Comparison of ENCODE assay signal across 1 cellular context in the genomic region with DNA sequence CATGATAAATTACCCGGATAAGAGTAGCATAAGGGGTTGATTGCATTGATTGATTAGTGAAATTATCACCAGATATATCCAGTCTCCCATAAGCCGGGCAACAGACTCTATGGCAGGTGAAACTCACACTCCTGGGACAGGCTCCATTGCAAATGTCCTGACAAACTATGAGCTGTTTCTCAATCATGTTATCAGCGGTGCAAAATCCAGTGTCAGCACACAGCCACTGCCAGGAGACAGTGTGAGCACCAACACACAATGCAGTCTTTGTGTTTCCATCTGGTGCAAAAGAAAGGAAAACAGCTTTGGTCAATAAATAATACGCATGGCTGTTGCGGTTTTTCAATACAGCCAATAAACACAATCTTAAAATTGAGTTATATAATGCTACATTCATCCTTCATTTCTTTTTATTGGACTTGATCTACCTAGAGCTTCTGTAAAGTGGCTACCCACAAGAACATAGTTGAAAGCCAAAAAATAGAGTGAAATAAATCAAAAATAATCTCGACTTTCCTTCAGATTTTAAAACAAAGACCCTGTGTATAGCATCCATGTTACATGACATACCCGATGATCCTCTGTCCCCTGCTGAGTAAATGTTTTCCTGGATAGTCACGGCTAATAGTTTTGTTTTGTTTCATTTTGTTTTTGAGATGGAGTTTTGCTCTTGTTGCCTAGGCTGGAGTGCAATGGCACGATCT.
A peak's percentile ranks its signal among the peaks of the same experiment; 100 is the strongest.
TF ChIP-seq lines count a peak whose summit lies in the region.

No MANE protein-coding gene starts in this region.

TF ChIP-seq in HepG2, 621 proteins besides CTCF, POLR2A, EP300 and RAD21 (continued from another document and continues in another):
- TF ChIP-seq, protein P1, sequence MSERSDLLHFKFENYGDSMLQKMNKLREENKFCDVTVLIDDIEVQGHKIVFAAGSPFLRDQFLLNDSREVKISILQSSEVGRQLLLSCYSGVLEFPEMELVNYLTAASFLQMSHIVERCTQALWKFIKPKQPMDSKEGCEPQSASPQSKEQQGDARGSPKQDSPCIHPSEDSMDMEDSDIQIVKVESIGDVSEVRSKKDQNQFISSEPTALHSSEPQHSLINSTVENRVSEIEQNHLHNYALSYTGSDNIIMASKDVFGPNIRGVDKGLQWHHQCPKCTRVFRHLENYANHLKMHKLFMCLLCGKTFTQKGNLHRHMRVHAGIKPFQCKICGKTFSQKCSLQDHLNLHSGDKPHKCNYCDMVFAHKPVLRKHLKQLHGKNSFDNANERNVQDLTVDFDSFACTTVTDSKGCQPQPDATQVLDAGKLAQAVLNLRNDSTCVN (CRISPR knock-in tag; IDR thresholded peaks at IDR 0.05; ENCODE audit: borderline replicate concordance): 0 out of 2 replicates have a peak, but pooled peaks have one; percentile 38
- TF ChIP-seq ADNP (CRISPR knock-in tag; IDR thresholded peaks at IDR 0.05): no peak
- TF ChIP-seq CREB1 (IDR thresholded peaks at IDR 0.05): no peak
- TF ChIP-seq CREB1 (CRISPR knock-in tag; IDR thresholded peaks at IDR 0.05): peak; percentile 58; the same call in 1 of the 2 replicates
- peak; percentile 96 for TF ChIP-seq FOXO1 (CRISPR knock-in tag; IDR thresholded peaks at IDR 0.05)
- peak; percentile 95 for TF ChIP-seq ERF (CRISPR knock-in tag; IDR thresholded peaks at IDR 0.05)
- TF ChIP-seq ZSCAN9 (CRISPR knock-in tag; IDR thresholded peaks at IDR 0.05; ENCODE audit: borderline replicate concordance): peak; percentile 79
- TF ChIP-seq KLF9 (CRISPR knock-in tag; IDR thresholded peaks at IDR 0.05; ENCODE audit: low read depth): no peak
- peak; percentile 80; the same call in 1 of the 2 replicates for TF ChIP-seq HOXD1 (CRISPR knock-in tag; IDR thresholded peaks at IDR 0.05)
- no peak for TF ChIP-seq NRL (CRISPR knock-in tag; IDR thresholded peaks at IDR 0.05; ENCODE audit: borderline replicate concordance)
- TF ChIP-seq, protein P2, sequence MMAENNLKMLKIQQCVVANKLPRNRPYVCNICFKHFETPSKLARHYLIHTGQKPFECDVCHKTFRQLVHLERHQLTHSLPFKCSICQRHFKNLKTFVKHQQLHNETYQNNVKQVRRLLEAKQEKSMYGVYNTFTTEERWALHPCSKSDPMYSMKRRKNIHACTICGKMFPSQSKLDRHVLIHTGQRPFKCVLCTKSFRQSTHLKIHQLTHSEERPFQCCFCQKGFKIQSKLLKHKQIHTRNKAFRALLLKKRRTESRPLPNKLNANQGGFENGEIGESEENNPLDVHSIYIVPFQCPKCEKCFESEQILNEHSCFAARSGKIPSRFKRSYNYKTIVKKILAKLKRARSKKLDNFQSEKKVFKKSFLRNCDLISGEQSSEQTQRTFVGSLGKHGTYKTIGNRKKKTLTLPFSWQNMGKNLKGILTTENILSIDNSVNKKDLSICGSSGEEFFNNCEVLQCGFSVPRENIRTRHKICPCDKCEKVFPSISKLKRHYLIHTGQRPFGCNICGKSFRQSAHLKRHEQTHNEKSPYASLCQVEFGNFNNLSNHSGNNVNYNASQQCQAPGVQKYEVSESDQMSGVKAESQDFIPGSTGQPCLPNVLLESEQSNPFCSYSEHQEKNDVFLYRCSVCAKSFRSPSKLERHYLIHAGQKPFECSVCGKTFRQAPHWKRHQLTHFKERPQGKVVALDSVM (CRISPR knock-in tag; IDR thresholded peaks at IDR 0.05): peak; percentile 10; the same call in 1 of the 2 replicates
- no peak for TF ChIP-seq JUNB (CRISPR knock-in tag; IDR thresholded peaks at IDR 0.05; ENCODE audit: borderline replicate concordance)
- TF ChIP-seq PHF21A (CRISPR knock-in tag; IDR thresholded peaks at IDR 0.05): no peak
- no peak for TF ChIP-seq ZSCAN21 (CRISPR knock-in tag; IDR thresholded peaks at IDR 0.05; ENCODE audit: borderline replicate concordance)
- TF ChIP-seq ZNF564 (CRISPR knock-in tag; IDR thresholded peaks at IDR 0.05): no peak
- TF ChIP-seq ZSCAN12 (CRISPR knock-in tag; IDR thresholded peaks at IDR 0.05): no peak
- no peak for TF ChIP-seq ZNF207 (IDR thresholded peaks at IDR 0.05; ENCODE audit: borderline replicate concordance)
- TF ChIP-seq AHR (CRISPR knock-in tag; IDR thresholded peaks at IDR 0.05): no peak
- TF ChIP-seq IKZF4 (CRISPR knock-in tag; IDR thresholded peaks at IDR 0.05; ENCODE audit: borderline replicate concordance, low read depth, not compliant biosample characterization): no peak
- TF ChIP-seq, protein P3, sequence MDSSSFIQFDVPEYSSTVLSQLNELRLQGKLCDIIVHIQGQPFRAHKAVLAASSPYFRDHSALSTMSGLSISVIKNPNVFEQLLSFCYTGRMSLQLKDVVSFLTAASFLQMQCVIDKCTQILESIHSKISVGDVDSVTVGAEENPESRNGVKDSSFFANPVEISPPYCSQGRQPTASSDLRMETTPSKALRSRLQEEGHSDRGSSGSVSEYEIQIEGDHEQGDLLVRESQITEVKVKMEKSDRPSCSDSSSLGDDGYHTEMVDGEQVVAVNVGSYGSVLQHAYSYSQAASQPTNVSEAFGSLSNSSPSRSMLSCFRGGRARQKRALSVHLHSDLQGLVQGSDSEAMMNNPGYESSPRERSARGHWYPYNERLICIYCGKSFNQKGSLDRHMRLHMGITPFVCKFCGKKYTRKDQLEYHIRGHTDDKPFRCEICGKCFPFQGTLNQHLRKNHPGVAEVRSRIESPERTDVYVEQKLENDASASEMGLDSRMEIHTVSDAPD (CRISPR knock-in tag; IDR thresholded peaks at IDR 0.05): peak; percentile 79; the same call in 1 of the 2 replicates
- peak; percentile 85 for TF ChIP-seq ZMAT3 (CRISPR knock-in tag; conservative IDR thresholded peaks at IDR 0.05)
- TF ChIP-seq, protein P4, sequence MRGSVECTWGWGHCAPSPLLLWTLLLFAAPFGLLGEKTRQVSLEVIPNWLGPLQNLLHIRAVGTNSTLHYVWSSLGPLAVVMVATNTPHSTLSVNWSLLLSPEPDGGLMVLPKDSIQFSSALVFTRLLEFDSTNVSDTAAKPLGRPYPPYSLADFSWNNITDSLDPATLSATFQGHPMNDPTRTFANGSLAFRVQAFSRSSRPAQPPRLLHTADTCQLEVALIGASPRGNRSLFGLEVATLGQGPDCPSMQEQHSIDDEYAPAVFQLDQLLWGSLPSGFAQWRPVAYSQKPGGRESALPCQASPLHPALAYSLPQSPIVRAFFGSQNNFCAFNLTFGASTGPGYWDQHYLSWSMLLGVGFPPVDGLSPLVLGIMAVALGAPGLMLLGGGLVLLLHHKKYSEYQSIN (CRISPR knock-in tag; IDR thresholded peaks at IDR 0.05; ENCODE audit: borderline replicate concordance): no peak
- no peak for TF ChIP-seq ZFYVE20 (CRISPR knock-in tag; IDR thresholded peaks at IDR 0.05; ENCODE audit: borderline replicate concordance, low read depth)
- TF ChIP-seq, protein P5, sequence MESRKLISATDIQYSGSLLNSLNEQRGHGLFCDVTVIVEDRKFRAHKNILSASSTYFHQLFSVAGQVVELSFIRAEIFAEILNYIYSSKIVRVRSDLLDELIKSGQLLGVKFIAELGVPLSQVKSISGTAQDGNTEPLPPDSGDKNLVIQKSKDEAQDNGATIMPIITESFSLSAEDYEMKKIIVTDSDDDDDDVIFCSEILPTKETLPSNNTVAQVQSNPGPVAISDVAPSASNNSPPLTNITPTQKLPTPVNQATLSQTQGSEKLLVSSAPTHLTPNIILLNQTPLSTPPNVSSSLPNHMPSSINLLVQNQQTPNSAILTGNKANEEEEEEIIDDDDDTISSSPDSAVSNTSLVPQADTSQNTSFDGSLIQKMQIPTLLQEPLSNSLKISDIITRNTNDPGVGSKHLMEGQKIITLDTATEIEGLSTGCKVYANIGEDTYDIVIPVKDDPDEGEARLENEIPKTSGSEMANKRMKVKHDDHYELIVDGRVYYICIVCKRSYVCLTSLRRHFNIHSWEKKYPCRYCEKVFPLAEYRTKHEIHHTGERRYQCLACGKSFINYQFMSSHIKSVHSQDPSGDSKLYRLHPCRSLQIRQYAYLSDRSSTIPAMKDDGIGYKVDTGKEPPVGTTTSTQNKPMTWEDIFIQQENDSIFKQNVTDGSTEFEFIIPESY (CRISPR knock-in tag; IDR thresholded peaks at IDR 0.05): peak; percentile 79; the same call in 1 of the 2 replicates
- TF ChIP-seq CAMTA2 (CRISPR knock-in tag; IDR thresholded peaks at IDR 0.05; ENCODE audit: borderline replicate concordance): no peak
- TF ChIP-seq, protein P6, sequence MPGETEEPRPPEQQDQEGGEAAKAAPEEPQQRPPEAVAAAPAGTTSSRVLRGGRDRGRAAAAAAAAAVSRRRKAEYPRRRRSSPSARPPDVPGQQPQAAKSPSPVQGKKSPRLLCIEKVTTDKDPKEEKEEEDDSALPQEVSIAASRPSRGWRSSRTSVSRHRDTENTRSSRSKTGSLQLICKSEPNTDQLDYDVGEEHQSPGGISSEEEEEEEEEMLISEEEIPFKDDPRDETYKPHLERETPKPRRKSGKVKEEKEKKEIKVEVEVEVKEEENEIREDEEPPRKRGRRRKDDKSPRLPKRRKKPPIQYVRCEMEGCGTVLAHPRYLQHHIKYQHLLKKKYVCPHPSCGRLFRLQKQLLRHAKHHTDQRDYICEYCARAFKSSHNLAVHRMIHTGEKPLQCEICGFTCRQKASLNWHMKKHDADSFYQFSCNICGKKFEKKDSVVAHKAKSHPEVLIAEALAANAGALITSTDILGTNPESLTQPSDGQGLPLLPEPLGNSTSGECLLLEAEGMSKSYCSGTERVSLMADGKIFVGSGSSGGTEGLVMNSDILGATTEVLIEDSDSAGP (CRISPR knock-in tag; IDR thresholded peaks at IDR 0.05; ENCODE audit: borderline replicate concordance): no peak
- no peak; the same call in 1 of the 2 replicates for TF ChIP-seq KAT7 (CRISPR knock-in tag; IDR thresholded peaks at IDR 0.05; ENCODE audit: borderline replicate concordance)
- TF ChIP-seq NR1H2 (CRISPR knock-in tag; IDR thresholded peaks at IDR 0.05; ENCODE audit: borderline replicate concordance, low read depth): no peak
- TF ChIP-seq MBNL3 (CRISPR knock-in tag; conservative IDR thresholded peaks at IDR 0.05): no peak
- TF ChIP-seq ZSCAN31 (CRISPR knock-in tag; IDR thresholded peaks at IDR 0.05; ENCODE audit: low read depth): peak; percentile 63; the same call in 1 of the 2 replicates
- TF ChIP-seq ZNF263 (CRISPR knock-in tag; IDR thresholded peaks at IDR 0.05): no peak
- TF ChIP-seq ZNF775 (CRISPR knock-in tag; IDR thresholded peaks at IDR 0.05; ENCODE audit: borderline replicate concordance): no peak
- TF ChIP-seq ISX (CRISPR knock-in tag; conservative IDR thresholded peaks at IDR 0.05): no peak
- TF ChIP-seq ZNF577 (CRISPR knock-in tag; IDR thresholded peaks at IDR 0.05; ENCODE audit: borderline replicate concordance, low read depth): no peak
- TF ChIP-seq, protein P7, sequence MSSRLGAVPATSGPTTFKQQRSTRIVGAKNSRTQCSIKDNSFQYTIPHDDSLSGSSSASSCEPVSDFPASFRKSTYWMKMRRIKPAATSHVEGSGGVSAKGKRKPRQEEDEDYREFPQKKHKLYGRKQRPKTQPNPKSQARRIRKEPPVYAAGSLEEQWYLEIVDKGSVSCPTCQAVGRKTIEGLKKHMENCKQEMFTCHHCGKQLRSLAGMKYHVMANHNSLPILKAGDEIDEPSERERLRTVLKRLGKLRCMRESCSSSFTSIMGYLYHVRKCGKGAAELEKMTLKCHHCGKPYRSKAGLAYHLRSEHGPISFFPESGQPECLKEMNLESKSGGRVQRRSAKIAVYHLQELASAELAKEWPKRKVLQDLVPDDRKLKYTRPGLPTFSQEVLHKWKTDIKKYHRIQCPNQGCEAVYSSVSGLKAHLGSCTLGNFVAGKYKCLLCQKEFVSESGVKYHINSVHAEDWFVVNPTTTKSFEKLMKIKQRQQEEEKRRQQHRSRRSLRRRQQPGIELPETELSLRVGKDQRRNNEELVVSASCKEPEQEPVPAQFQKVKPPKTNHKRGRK (CRISPR knock-in tag; IDR thresholded peaks at IDR 0.05): no peak
- peak; percentile 32; the same call in 1 of the 2 replicates for TF ChIP-seq TAF1 (CRISPR knock-in tag; IDR thresholded peaks at IDR 0.05)
- TF ChIP-seq, protein P8, sequence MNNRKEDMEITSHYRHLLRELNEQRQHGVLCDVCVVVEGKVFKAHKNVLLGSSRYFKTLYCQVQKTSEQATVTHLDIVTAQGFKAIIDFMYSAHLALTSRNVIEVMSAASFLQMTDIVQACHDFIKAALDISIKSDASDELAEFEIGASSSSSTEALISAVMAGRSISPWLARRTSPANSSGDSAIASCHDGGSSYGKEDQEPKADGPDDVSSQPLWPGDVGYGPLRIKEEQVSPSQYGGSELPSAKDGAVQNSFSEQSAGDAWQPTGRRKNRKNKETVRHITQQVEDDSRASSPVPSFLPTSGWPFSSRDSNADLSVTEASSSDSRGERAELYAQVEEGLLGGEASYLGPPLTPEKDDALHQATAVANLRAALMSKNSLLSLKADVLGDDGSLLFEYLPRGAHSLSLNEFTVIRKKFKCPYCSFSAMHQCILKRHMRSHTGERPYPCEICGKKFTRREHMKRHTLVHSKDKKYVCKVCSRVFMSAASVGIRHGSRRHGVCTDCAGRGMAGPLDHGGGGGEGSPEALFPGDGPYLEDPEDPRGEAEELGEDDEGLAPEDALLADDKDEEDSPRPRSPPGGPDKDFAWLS (CRISPR knock-in tag; IDR thresholded peaks at IDR 0.05; ENCODE audit: borderline replicate concordance): no peak
- TF ChIP-seq GTF3A (CRISPR knock-in tag; conservative IDR thresholded peaks at IDR 0.05): no peak
- TF ChIP-seq, protein P9, sequence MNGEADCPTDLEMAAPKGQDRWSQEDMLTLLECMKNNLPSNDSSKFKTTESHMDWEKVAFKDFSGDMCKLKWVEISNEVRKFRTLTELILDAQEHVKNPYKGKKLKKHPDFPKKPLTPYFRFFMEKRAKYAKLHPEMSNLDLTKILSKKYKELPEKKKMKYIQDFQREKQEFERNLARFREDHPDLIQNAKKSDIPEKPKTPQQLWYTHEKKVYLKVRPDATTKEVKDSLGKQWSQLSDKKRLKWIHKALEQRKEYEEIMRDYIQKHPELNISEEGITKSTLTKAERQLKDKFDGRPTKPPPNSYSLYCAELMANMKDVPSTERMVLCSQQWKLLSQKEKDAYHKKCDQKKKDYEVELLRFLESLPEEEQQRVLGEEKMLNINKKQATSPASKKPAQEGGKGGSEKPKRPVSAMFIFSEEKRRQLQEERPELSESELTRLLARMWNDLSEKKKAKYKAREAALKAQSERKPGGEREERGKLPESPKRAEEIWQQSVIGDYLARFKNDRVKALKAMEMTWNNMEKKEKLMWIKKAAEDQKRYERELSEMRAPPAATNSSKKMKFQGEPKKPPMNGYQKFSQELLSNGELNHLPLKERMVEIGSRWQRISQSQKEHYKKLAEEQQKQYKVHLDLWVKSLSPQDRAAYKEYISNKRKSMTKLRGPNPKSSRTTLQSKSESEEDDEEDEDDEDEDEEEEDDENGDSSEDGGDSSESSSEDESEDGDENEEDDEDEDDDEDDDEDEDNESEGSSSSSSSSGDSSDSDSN (CRISPR knock-in tag; IDR thresholded peaks at IDR 0.05): no peak
- no peak for TF ChIP-seq ZNF83 (CRISPR knock-in tag; IDR thresholded peaks at IDR 0.05; ENCODE audit: borderline replicate concordance)
- no peak for TF ChIP-seq ZNF430 (CRISPR knock-in tag; IDR thresholded peaks at IDR 0.05)
- no peak for TF ChIP-seq ZNF335 (CRISPR knock-in tag; IDR thresholded peaks at IDR 0.05)
- TF ChIP-seq, protein P10, sequence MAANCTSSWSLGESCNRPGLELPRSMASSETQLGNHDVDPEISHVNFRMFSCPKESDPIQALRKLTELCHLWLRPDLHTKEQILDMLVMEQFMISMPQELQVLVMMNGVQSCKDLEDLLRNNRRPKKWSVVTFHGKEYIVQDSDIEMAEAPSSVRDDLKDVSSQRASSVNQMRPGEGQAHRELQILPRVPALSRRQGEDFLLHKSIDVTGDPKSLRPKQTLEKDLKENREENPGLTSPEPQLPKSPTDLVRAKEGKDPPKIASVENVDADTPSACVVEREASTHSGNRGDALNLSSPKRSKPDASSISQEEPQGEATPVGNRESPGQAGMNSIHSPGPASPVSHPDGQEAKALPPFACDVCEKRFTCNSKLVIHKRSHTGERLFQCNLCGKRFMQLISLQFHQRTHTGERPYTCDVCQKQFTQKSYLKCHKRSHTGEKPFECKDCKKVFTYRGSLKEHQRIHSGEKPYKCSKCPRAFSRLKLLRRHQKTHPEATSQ (CRISPR knock-in tag; IDR thresholded peaks at IDR 0.05; ENCODE audit: borderline replicate concordance): peak; percentile 90; the same call in 1 of the 2 replicates
- peak; percentile 31 for TF ChIP-seq CBX1 (IDR thresholded peaks at IDR 0.05; ENCODE audit: low read depth)
- TF ChIP-seq PHF5A (CRISPR knock-in tag; IDR thresholded peaks at IDR 0.05; ENCODE audit: low read depth, unreplicated experiment): peak; percentile 88
